Comparison of ENCODE assay signal across 8 cellular contexts in the genomic region with DNA sequence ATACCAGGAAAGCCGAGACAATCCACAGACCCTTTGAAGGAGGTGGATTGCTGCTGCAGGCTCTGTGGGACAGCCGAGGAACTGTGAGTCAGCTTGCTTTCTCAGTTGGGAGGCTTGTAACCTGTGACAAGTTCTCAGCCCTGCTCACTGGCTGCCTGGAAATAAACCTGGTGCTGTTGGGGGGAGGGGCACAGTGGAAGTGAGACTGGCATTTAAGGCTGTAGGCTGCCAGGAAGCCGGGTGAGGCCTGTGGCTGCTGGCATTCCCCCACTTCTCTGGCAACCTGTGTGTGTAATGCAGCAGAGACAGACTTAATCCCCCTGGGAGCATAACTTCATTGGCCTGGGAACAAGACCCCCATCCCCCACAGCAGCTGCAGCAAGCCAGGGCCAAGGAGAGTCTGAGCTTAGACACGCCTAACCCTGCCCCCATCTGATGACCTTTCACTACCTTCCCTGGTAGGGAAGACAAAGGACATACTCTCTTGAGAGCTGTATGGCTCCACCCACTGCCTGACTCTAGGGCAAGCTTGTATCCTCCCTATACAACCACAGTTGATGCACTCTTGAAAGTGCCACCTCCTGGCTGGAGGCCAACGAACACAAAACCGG.
DNase-seq lines count a peak whose midpoint lies in the region; ATAC-seq and TF ChIP-seq lines count a peak whose summit lies in the region.

No MANE protein-coding gene starts in this region.

- H3K9me3 Mint-ChIP-seq in neural crest cell (peaks cover 25% of the 10 kb centered on the region), CD14-positive monocyte (peaks cover 42 to 75% (median 56%) of the 10 kb centered on the region in 7 donors)

- no peak for TF ChIP-seq CTCF in neural crest cell (conservative IDR thresholded peaks at IDR 0.05)
- TF ChIP-seq CTCF in CD14-positive monocyte (IDR thresholded peaks at IDR 0.05), result no peak
- no peak for TF ChIP-seq CTCF in GM13976 (IDR thresholded peaks at IDR 0.05; ENCODE audit: borderline replicate concordance, control extremely low read depth, extremely low read depth, insufficient read depth, missing control alignments)

- peak; percentile 89 for ATAC-seq in HG03060 (IDR thresholded peaks at IDR 0.05; ENCODE audit: low read depth, unreplicated experiment)

- H3K27me3 Mint-ChIP-seq in neural crest cell (ENCODE audit: low read depth) (no peaks in the 10 kb centered on the region), CD14-positive monocyte (ENCODE audit: low read depth in 3 of 3) (peaks cover 0 to 2% (median 0%) of the 10 kb centered on the region in 3 donors)

- H3K27ac Mint-ChIP-seq in neural crest cell (ENCODE audit: unreplicated experiment), result peak overlapping the region; percentile 83
- H3K27ac Mint-ChIP-seq in CD14-positive monocyte, result peak overlapping the region in 1 of 7 donors; percentile 18

- intact Hi-C loops in CD14-positive monocyte (cut with micrococcal nuclease), result no loop called here

- DNase-seq in DMS53 (lab: John Stamatoyannopoulos, UW) (peak; percentile 32), DMS53 treated with DMSO at 0.1 percent for 48 hours (lab: John Stamatoyannopoulos, UW; ENCODE audit: unreplicated experiment) (no peak), SK-MEL-5 (ENCODE audit: low read depth, low spot score) (peak; percentile 4), neural crest cell (ENCODE audit: low read depth, low spot score) (no peak), CD14-positive monocyte (ENCODE audit: low spot score) (no peak), GM13976 (ENCODE audit: low spot score) (no peak), NCI-H1436 (lab: John Stamatoyannopoulos, UW) (no peak)

- H3K4me1 Mint-ChIP-seq in neural crest cell, result peaks cover 10% of the 10 kb centered on the region
- no peaks in the 10 kb centered on the region for H3K4me1 Mint-ChIP-seq in CD14-positive monocyte

- peaks cover 28% of the 10 kb centered on the region for H3K36me3 Mint-ChIP-seq in neural crest cell (ENCODE audit: low read depth)
- peaks cover 21 to 29% of the 10 kb centered on the region in 2 donors for H3K36me3 Mint-ChIP-seq in CD14-positive monocyte

- no peak overlapping the region for H3K4me3 Mint-ChIP-seq in neural crest cell
- H3K4me3 Mint-ChIP-seq in CD14-positive monocyte, result no peak overlapping the region

- in situ Hi-C loops in SK-MEL-5 (cut with HindIII; ENCODE audit: low pct_unique_long_range_greater_than_20kb, low sequenced_read_pairs), result no loop called here
- in situ Hi-C loops in GM13976 (cut with MboI; ENCODE audit: low sequenced_read_pairs, unreplicated experiment), result no loop called here

Comparison
In these comparisons a context has a peak if more than half of its experiments do, and no peak if none do; other contexts are left out.
1. DNase-seq: peak in DMS53 (single experiment) and SK-MEL-5 (single experiment); none in DMS53 treated with DMSO at 0.1 percent for 48 hours (single experiment), neural crest cell (single experiment), CD14-positive monocyte (single experiment), GM13976 (single experiment) and NCI-H1436 (single experiment).